8 cellular contexts compared by ENCODE assay signal in genomic region chr2:24122356-24123211, GRCh38. TPM values are rescaled to one million over a fixed set of nuclear protein-coding genes. Genes with fewer than 3 reads are reported as not detected.
A peak's percentile ranks its signal among the peaks of the same experiment; 100 is the strongest.
DNase-seq lines count a peak whose midpoint lies in the region; ATAC-seq and TF ChIP-seq lines count a peak whose summit lies in the region.

No MANE protein-coding gene starts in this region.

- no peaks in the 10 kb centered on the region for H3K9me3 Mint-ChIP-seq in CD4-positive, alpha-beta memory T cell

- H3K9me3 ChIP-seq in CD4-positive, alpha-beta memory T cell (ENCODE audit: control insufficient read depth in 1 of 2, low read length in 2 of 2), result no peaks in the 10 kb centered on the region
- H3K9me3 ChIP-seq in body of pancreas (no peaks in the 10 kb centered on the region), lower lobe of right lung (no peaks in the 10 kb centered on the region), upper lobe of left lung (no peaks in the 10 kb centered on the region)

- in situ Hi-C loops in GM13977 (cut with MboI; ENCODE audit: low pct_unique_long_range_greater_than_20kb, low sequenced_read_pairs, unreplicated experiment), result no loop called here

- CTCF ChIA-PET in CD4-positive, alpha-beta memory T cell (lab: Charles Lee; ENCODE audit: partially characterized antibody), result interaction anchor here (0.8 to 0.9 kb wide), 3 partner anchors 19 to 38 kb away, joined by 3 to 4 read pairs (median 3); partner anchors contain the start of gene TP53I3

- DNase-seq in CD4-positive, alpha-beta memory T cell, result peak in 2 of 5 donors; percentile 8 to 12
- peak; percentile 55 for DNase-seq in KG1 (lab: John Stamatoyannopoulos, UW)
- no peak for DNase-seq in body of pancreas
- no peak for DNase-seq in lower lobe of right lung
- no peak for DNase-seq in upper lobe of left lung
- no peak for DNase-seq in SIG-M5 (lab: John Stamatoyannopoulos, UW)
- DNase-seq in GM13977 (ENCODE audit: low spot score), result no peak

- POLR2A ChIA-PET in CD4-positive, alpha-beta memory T cell (lab: Charles Lee; ENCODE audit: partially characterized antibody), result interaction anchor here (2.9 kb wide), 1 partner anchor 46 kb away, joined by 11 read pairs; the partner anchor contains the start of gene SF3B6

- no peak for TF ChIP-seq CTCF in body of pancreas (IDR thresholded peaks at IDR 0.05)
- no peak for TF ChIP-seq CTCF in lower lobe of right lung (IDR thresholded peaks at IDR 0.05)
- no peak for TF ChIP-seq CTCF in upper lobe of left lung (IDR thresholded peaks at IDR 0.05)
- no peak for TF ChIP-seq CTCF in GM13977 (IDR thresholded peaks at IDR 0.05; ENCODE audit: extremely low read depth, insufficient read depth, missing control alignments)

- peaks cover 8 to 17% (median 13%) of the 10 kb centered on the region in 4 donors for H3K4me1 Mint-ChIP-seq in CD4-positive, alpha-beta memory T cell

- H3K27ac ChIP-seq in CD4-positive, alpha-beta memory T cell (ENCODE audit: low read depth, low read length), result peak overlapping the region; percentile 14
- H3K27ac ChIP-seq in body of pancreas (peak overlapping the region; percentile 80 to 91 (median 82)), lower lobe of right lung (peak overlapping the region; percentile 92), upper lobe of left lung (peak overlapping the region; percentile 89 to 94 (median 90))

- no peak for TF ChIP-seq EP300 in upper lobe of left lung (IDR thresholded peaks at IDR 0.05)

- peak; percentile 2 for ATAC-seq in body of pancreas
- ATAC-seq in lower lobe of right lung, result no peak
- ATAC-seq in upper lobe of left lung (ENCODE audit: low FRiP score in 2 of 2), result no peak
- ATAC-seq in HG02870 (IDR thresholded peaks at IDR 0.05; ENCODE audit: unreplicated experiment), result no peak

- H3K36me3 Mint-ChIP-seq in CD4-positive, alpha-beta memory T cell, result no peaks in the 10 kb centered on the region

- peak overlapping the region in 1 of 2 donors; percentile 48 for H3K4me3 ChIP-seq in CD4-positive, alpha-beta memory T cell (ENCODE audit: low read length in 2 of 2)
- H3K4me3 ChIP-seq in body of pancreas (peak overlapping the region; percentile 36 to 59), lower lobe of right lung (peak overlapping the region; percentile 70), upper lobe of left lung (peak overlapping the region; percentile 53 to 80 (median 69))

- intact Hi-C loops in CD4-positive, alpha-beta memory T cell (cut with micrococcal nuclease), result no loop called here
- intact Hi-C loops in body of pancreas (cut with DNase I) (no loop called here), lower lobe of right lung (cut with DNase I) (no loop called here)

- no peaks in the 10 kb centered on the region for H3K36me3 ChIP-seq in CD4-positive, alpha-beta memory T cell (ENCODE audit: insufficient read depth, low read length)
- H3K36me3 ChIP-seq in body of pancreas (replicated peaks in 1 of 2; ENCODE audit: insufficient read depth in 1 of 2, low read depth in 2 of 2) (no peaks in the 10 kb centered on the region), lower lobe of right lung (no peaks in the 10 kb centered on the region), upper lobe of left lung (no peaks in the 10 kb centered on the region)

- H3K27me3 ChIP-seq in CD4-positive, alpha-beta memory T cell (ENCODE audit: insufficient read depth, low read length), result no peaks in the 10 kb centered on the region
- H3K27me3 ChIP-seq in body of pancreas (no peaks in the 10 kb centered on the region), lower lobe of right lung (ENCODE audit: low read depth) (no peaks in the 10 kb centered on the region), upper lobe of left lung (no peaks in the 10 kb centered on the region)

- peak overlapping the region; percentile 79 to 90 (median 88) for H3K4me3 Mint-ChIP-seq in CD4-positive, alpha-beta memory T cell

- H3K4me1 ChIP-seq in CD4-positive, alpha-beta memory T cell (ENCODE audit: insufficient read depth, low read length), result peaks cover 8% of the 10 kb centered on the region
- H3K4me1 ChIP-seq in body of pancreas, result peaks cover 12% of the 10 kb centered on the region
- peaks cover 16% of the 10 kb centered on the region for H3K4me1 ChIP-seq in lower lobe of right lung
- peaks cover 10 to 15% (median 12%) of the 10 kb centered on the region in 4 donors for H3K4me1 ChIP-seq in upper lobe of left lung

- WGBS in body of pancreas, 2 donors, result 8 to 14% methylated on average over 10 to 16 of the region's 16 CpGs
- 9 to 14% methylated on average over 10 to 15 of the region's 16 CpGs for WGBS in upper lobe of left lung, 2 donors

- no peaks in the 10 kb centered on the region for H3K27me3 Mint-ChIP-seq in CD4-positive, alpha-beta memory T cell

- peak overlapping the region; percentile 47 to 86 (median 57) for H3K27ac Mint-ChIP-seq in CD4-positive, alpha-beta memory T cell

- TF ChIP-seq POLR2A in body of pancreas (IDR thresholded peaks at IDR 0.05), result no peak
- no peak for TF ChIP-seq POLR2A in upper lobe of left lung (IDR thresholded peaks at IDR 0.05)

RNA-seq across cellular contexts. Expression of gene PFN4, which starts 0.6 kb away (rescaled TPM):
- total RNA-seq in CD4-positive, alpha-beta memory T cell, result not detected
- polyA plus RNA-seq in CD4-positive, alpha-beta memory T cell, result not detected
- total RNA-seq in body of pancreas (not detected), lower lobe of right lung (1.7 TPM), upper lobe of left lung (under 1 TPM in 2 of 6 donors, not detected in 4; 0.54 TPM)

RNA-seq across cellular contexts. Expression of gene FAM228B, which starts 0.7 kb away (rescaled TPM):
- total RNA-seq in CD4-positive, alpha-beta memory T cell, result 10 to 100 TPM; 17.2 to 24.4 TPM
- polyA plus RNA-seq in CD4-positive, alpha-beta memory T cell, result 1 to 10 TPM; 4.5 to 7.4 TPM
- total RNA-seq in body of pancreas (10 to 100 TPM in 1 of 2 donors, 1 to 10 TPM in 1; 6.5 to 56.7 TPM), lower lobe of right lung (25.4 TPM), upper lobe of left lung (10 to 100 TPM; 15.5 to 28.3 (median 22.8) TPM)

RNA-seq across cellular contexts. Expression of gene TP53I3, which starts 38.0 kb away (rescaled TPM):
- under 1 TPM; 0.20 to 0.47 TPM for total RNA-seq in CD4-positive, alpha-beta memory T cell
- under 1 TPM in 1 of 2 donors, not detected in 1; 0.15 TPM for polyA plus RNA-seq in CD4-positive, alpha-beta memory T cell
- total RNA-seq in body of pancreas (10 to 100 TPM; 18.5 to 36.8 TPM), lower lobe of right lung (34.4 TPM), upper lobe of left lung (100 to 1,000 TPM in 1 of 6 donors, 10 to 100 TPM in 5; 27.0 to 110 (median 69.6) TPM)

RNA-seq across cellular contexts. Expression of gene SF3B6, which starts 46.5 kb away (rescaled TPM):
- total RNA-seq in CD4-positive, alpha-beta memory T cell, result 10 to 100 TPM; 50.0 to 55.3 TPM
- polyA plus RNA-seq in CD4-positive, alpha-beta memory T cell, result 100 to 1,000 TPM; 180 to 238 TPM
- total RNA-seq in body of pancreas, result 10 to 100 TPM; 21.4 to 42.8 TPM
- total RNA-seq in lower lobe of right lung, result 65.5 TPM
- total RNA-seq in upper lobe of left lung, result 10 to 100 TPM; 38.8 to 93.7 (median 64.7) TPM

RNA-seq across cellular contexts. Expression of gene FAM228A, which starts 52.3 kb away (rescaled TPM):
- under 1 TPM; 0.36 to 0.81 TPM for total RNA-seq in CD4-positive, alpha-beta memory T cell
- polyA plus RNA-seq in CD4-positive, alpha-beta memory T cell, result under 1 TPM in 1 of 2 donors, not detected in 1; 0.28 TPM
- not detected for total RNA-seq in body of pancreas
- 0.89 TPM for total RNA-seq in lower lobe of right lung
- 1 to 10 TPM in 4 of 6 donors, under 1 TPM in 2; 0.17 to 3.1 (median 1.6) TPM for total RNA-seq in upper lobe of left lung

Comparison
In these comparisons a context has a peak if more than half of its experiments do, and no peak if none do; other contexts are left out.
1. H3K27ac ChIP-seq: peak in every context shown above with its lines; median percentile 92 in lower lobe of right lung; 90 in upper lobe of left lung; 82 in body of pancreas; 14 in CD4-positive, alpha-beta memory T cell.
2. RNA of gene TP53I3, which starts 38.0 kb away (total RNA-seq): 27.0 to 110 TPM in upper lobe of left lung, 18.5 to 36.8 TPM in body of pancreas and 34.4 TPM in lower lobe of right lung (single experiment); 0.20 to 0.47 TPM in CD4-positive, alpha-beta memory T cell; every median in the first group is over 10 times any median in the second.